In the genomic region with DNA sequence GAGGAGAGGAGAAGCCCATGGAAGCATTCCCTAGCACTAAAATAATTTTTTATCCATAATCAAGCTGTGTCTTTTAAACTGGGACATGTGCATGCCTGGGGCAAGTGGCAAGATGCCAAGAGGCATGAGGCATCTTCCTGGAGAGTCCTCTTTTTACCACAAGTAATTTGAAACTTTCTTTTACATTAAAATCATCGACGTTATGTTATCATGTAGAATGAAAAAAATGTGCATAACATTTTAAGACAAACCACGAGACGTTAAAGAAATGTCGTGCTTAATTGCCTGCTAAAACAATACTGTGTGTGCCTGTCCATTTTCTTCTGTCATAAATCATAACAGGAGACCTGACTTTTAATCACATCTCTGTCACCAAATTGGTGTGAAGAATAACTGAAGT, we compare ENCODE assay signal across 13 cellular contexts. TPM values are rescaled to one million over a fixed set of nuclear protein-coding genes. Genes with fewer than 3 reads are reported as not detected.
A peak's percentile ranks its signal among the peaks of the same experiment; 100 is the strongest.
DNase-seq lines count a peak whose midpoint lies in the region; ATAC-seq, FAIRE-seq and TF ChIP-seq lines count a peak whose summit lies in the region.
"Had no signal": no experiment of that assay in that cellular context is flagged by ENCODE, and none has a peak within 500 bp of the region (broad histone marks: within the 10 kb centered on the region; RNA-seq: fewer than 3 reads in every experiment).

No MANE protein-coding gene starts in this region.

- H3K79me2 ChIP-seq in hepatocyte = no peaks in the 10 kb centered on the region

- H3K36me3 ChIP-seq in tibial nerve (no peaks in the 10 kb centered on the region), hepatocyte (replicated peaks; ENCODE audit: insufficient read depth, low read depth) (no peaks in the 10 kb centered on the region)

- no peak overlapping the region for H3K4me2 ChIP-seq in hepatocyte

- H3K27ac ChIP-seq in tibial nerve (no peak overlapping the region), hepatocyte (no peak overlapping the region)

- ATAC-seq in activated CD4-positive, CD25-positive, alpha-beta regulatory T cell treated with anti-CD3 and anti-CD28 coated beads, Interleukin-2, amount 50 U/mL, for 24 hours = no peak

- H4K20me1 ChIP-seq in hepatocyte (ENCODE audit: insufficient read depth, poor library complexity, severe bottlenecking) = no peaks in the 10 kb centered on the region

- TF ChIP-seq EP300 in tibial nerve (IDR thresholded peaks at IDR 0.05) = no peak

- no peaks in the 10 kb centered on the region for H3K9me2 ChIP-seq in hepatocyte (replicated peaks; ENCODE audit: insufficient read depth)

- 41 to 46% methylated on average over 5 of the region's 5 CpGs for WGBS in tibial nerve, 2 donors
- WGBS in hepatocyte (ENCODE audit: low lambda C conversion rate, missing lambda C conversion rate) = 37% methylated on average over 5 of the region's 5 CpGs

- H3K4me3 ChIP-seq in astrocyte of the spinal cord (ENCODE audit: low read depth, low read length) (no peak overlapping the region), tibial nerve (no peak overlapping the region), hepatocyte (no peak overlapping the region)

- H3K9me3 ChIP-seq in tibial nerve (peaks cover 0 to 8% (median 0%) of the 10 kb centered on the region in 4 donors), hepatocyte (ENCODE audit: low read depth) (no peaks in the 10 kb centered on the region)

- TF ChIP-seq POLR2A in tibial nerve (IDR thresholded peaks at IDR 0.05) = no peak

- no peak overlapping the region for H2AFZ ChIP-seq in hepatocyte

- H3K4me1 ChIP-seq in tibial nerve (no peaks in the 10 kb centered on the region), hepatocyte (ENCODE audit: insufficient read depth) (no peaks in the 10 kb centered on the region)

- in situ Hi-C loops in Caki2 (cut with HindIII; ENCODE audit: low pct_unique_long_range_greater_than_20kb, low sequenced_read_pairs) = no loop called here
- in situ Hi-C loops in astrocyte of the spinal cord (cut with HindIII; ENCODE audit: low sequenced_read_pairs) = no loop called here

- no peak for FAIRE-seq in urothelium cell line (lab: Jason Lieb, UNC)

- no peak for TF ChIP-seq CTCF in astrocyte of the spinal cord (IDR thresholded peaks at IDR 0.05; ENCODE audit: low read depth, low read length)
- TF ChIP-seq CTCF in tibial nerve (IDR thresholded peaks at IDR 0.05) = no peak
- no peak for TF ChIP-seq CTCF in hepatocyte (IDR thresholded peaks at IDR 0.05; ENCODE audit: poor library complexity)

- DNase-seq in Caki2 (ENCODE audit: low read depth) (peak; percentile 45), Kasumi-1 (lab: John Stamatoyannopoulos, UW) (peak; percentile 37 to 52), astrocyte of the spinal cord (ENCODE audit: low read depth, low spot score) (peak; percentile 65), myocyte (ENCODE audit: low read depth) (peak; percentile 68), tibial nerve (ENCODE audit: low spot score in 2 of 2) (no peak), urothelium cell line (ENCODE audit: low spot score) (no peak), hepatocyte (ENCODE audit: low spot score) (no peak)
- DNase-seq: central memory CD4-positive, alpha-beta T cell; GF-D8; hypothalamus; NCI-H1694 treated with DMSO at 0.1 percent for 48 hours had no signal

- H3K27me3 ChIP-seq in tibial nerve (peaks cover 0 to under 1% of the 10 kb centered on the region in 2 donors), hepatocyte (no peaks in the 10 kb centered on the region)

RNA-seq across cellular contexts. Expression of a gene that starts 1.5 kb away (rescaled TPM):
- not detected in 2 replicates for total RNA-seq in Caki2 (2014; rRNA removed; shearing (Covaris generic); ENCODE audit: low replicate concordance)
- 40.1 and 46.6 TPM in 2 replicates for total RNA-seq in myocyte
- 23.4 TPM for polyA plus RNA-seq in myocyte (2012)
- total RNA-seq in tibial nerve = under 1 TPM in 1 of 4 donors, not detected in 3; 0.22 TPM
- total RNA-seq in hepatocyte = 0.07 and 0.20 TPM in 2 replicates
- polyA plus RNA-seq in hepatocyte = 0.40 and 0.58 TPM in 2 replicates
- polyA plus RNA-seq: neural cell had no signal

RNA-seq across cellular contexts. Expression of a gene that starts 5.2 kb away (rescaled TPM):
- not detected in 2 replicates for total RNA-seq in Caki2 (2014; rRNA removed; shearing (Covaris generic); ENCODE audit: low replicate concordance)
- total RNA-seq in myocyte (not detected in 2 replicates), tibial nerve (not detected), hepatocyte (5.8 and 7.2 TPM in 2 replicates)
- 0.03 TPM for polyA plus RNA-seq in myocyte (2012)
- 1.5 and 3.9 TPM in 2 replicates for polyA plus RNA-seq in hepatocyte

Comparison
In these comparisons a context has a peak if more than half of its experiments do, and no peak if none do; other contexts are left out.
1. DNase-seq: peak in Caki2 (single experiment), Kasumi-1 (2 of 2), astrocyte of the spinal cord (single experiment) and myocyte (single experiment); none in tibial nerve (0 of 2), urothelium cell line (single experiment) and hepatocyte (single experiment).
2. RNA of a gene that starts 1.5 kb away (total RNA-seq): 40.1 to 46.6 TPM in myocyte; 0.07 to 0.20 TPM in hepatocyte, not detected in Caki2 and 0.22 TPM in tibial nerve; every median in the first group is over 10 times any median in the second.